8 cellular contexts compared by ENCODE assay signal in the genomic region with DNA sequence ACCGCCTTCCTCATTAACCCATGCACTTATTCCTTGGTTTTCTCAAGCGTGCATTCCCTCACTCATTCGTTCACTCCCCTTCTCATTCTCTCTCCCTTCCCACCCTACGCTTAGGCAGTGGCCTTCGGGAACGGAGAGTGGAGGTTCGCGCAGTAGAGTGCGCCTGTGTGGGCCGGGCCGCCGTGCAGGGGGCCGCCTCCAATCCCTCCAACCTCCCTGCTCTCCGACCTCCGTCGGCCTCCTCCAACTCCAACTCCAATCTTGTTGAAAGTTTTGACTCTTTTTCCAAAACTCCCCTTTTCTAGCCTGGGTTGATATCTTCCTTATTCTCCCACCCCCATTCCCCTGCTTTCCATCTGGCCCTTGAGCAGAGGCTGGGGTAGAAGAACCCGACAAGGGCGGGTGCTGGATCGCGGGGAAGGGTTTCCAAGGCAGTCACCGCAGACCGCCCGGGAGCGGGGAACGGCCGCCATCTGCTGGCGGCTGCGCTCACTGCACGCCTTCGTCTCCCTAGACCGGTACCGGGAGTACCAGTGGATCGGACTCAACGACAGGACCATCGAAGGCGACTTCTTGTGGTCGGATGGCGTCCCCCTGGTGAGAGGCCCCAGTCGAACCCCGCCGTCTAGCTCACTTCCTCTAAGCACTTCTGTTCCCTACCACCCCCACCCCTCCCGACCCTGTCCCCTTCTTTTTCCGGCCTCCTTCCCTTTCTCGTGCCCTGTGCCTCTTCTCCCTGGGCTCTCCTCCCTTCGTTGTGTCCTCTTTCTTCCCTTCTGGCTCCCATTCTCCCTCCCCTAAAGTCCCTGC. TPM values are rescaled to one million over a fixed set of nuclear protein-coding genes. Genes with fewer than 3 reads are reported as not detected.
DNase-seq lines count a peak whose midpoint lies in the region; ATAC-seq and TF ChIP-seq lines count a peak whose summit lies in the region.

No MANE protein-coding gene starts in this region.

- peaks cover 20% of the 10 kb centered on the region for H3F3A ChIP-seq in GM23248 (ENCODE audit: insufficient read depth)

- H3K4me1 ChIP-seq in GM23248 (ENCODE audit: insufficient read depth) (peaks cover 28% of the 10 kb centered on the region), mucosa of descending colon (ENCODE audit: low read depth) (peaks cover 45% of the 10 kb centered on the region)

- WGBS in GM23248 (ENCODE audit: low coverage in 1 of 2, low lambda C conversion rate in 2 of 2, missing lambda C conversion rate in 2 of 2), 2 experiments, result 2 to 5% methylated on average over 30 to 45 of the region's 45 CpGs

- H3K9ac ChIP-seq in GM23248, result no peak overlapping the region

- H3K4me2 ChIP-seq in GM23248 (ENCODE audit: unreplicated experiment), result peak overlapping the region; percentile 82

- TF ChIP-seq CTCF in AG04450 (IDR thresholded peaks at IDR 0.05; ENCODE audit: low read depth, low read length), result peak; percentile 96
- peak; percentile 94 for TF ChIP-seq CTCF in epithelial cell of esophagus (IDR thresholded peaks at IDR 0.05; ENCODE audit: insufficient read depth, low read depth, low read length, missing control alignments)
- TF ChIP-seq CTCF in mucosa of descending colon (IDR thresholded peaks at IDR 0.05), result peak; percentile 94

- H3K9me2 ChIP-seq in GM23248 (ENCODE audit: insufficient read depth), result no peaks in the 10 kb centered on the region

- H3K27me3 ChIP-seq in AG04450 (ENCODE audit: control insufficient read depth, insufficient read depth, low read length) (peaks cover 39% of the 10 kb centered on the region), GM23248 (replicated peaks; ENCODE audit: insufficient read depth) (peaks cover 12% of the 10 kb centered on the region; the same call in 1 of the 2 replicates)

- H3K9me3 ChIP-seq in AG04450 (ENCODE audit: control insufficient read depth, insufficient read depth, low read length) (no peaks in the 10 kb centered on the region; the same call in 1 of the 2 replicates), GM23248 (ENCODE audit: low read depth) (no peaks in the 10 kb centered on the region), mucosa of descending colon (no peaks in the 10 kb centered on the region)

- H4K20me1 ChIP-seq in GM23248 (ENCODE audit: insufficient read depth), result no peaks in the 10 kb centered on the region

- CTCF ChIA-PET in AG04450 (lab: Charles Lee), result interaction anchor here (0.6 to 7.5 kb wide), 21 partner anchors 9 to 272 kb away, joined by 3 to 204 read pairs (median 7); a partner anchor contains a TSS

- DNase-seq in AG04450 (ENCODE audit: low read depth, low spot score) (no peak), GM23248 (peak; percentile 76), NCI-H748 treated with DMSO at 0.1 percent for 48 hours (lab: John Stamatoyannopoulos, UW) (peak; percentile 24), epithelial cell of esophagus (ENCODE audit: low read depth) (peak; percentile 62), mucosa of descending colon (peak; percentile 76 to 83 (median 83)), OCI-M2 (lab: John Stamatoyannopoulos, UW; ENCODE audit: unreplicated experiment) (no peak)
- peak; percentile 79 for DNase-seq in activated CD8-positive, alpha-beta memory T cell treated with anti-CD3 and anti-CD28 coated beads, Interleukin-2, amount 50 U/mL, for 4 hours
- DNase-seq in stimulated activated CD8-positive, alpha-beta memory T cell treated with anti-CD3 and anti-CD28 coated beads, Interleukin-2, amount 100 ng/mL, for 1 hour (ENCODE audit: low read depth in 2 of 2), result peak; percentile 53 to 55

- intact Hi-C loops in mucosa of descending colon (cut with DNase I, micrococcal nuclease), result loop anchor here (2.0 to 5.0 kb wide), 2 partner anchors 31 to 75 kb away; no protein-coding TSS in a partner anchor

- POLR2A ChIA-PET in AG04450 (lab: Yijun Ruan, JAX), result no interaction called here

- H3K36me3 ChIP-seq in GM23248 (ENCODE audit: low read depth), result no peaks in the 10 kb centered on the region
- H3K36me3 ChIP-seq in mucosa of descending colon (ENCODE audit: low read depth), result no peaks in the 10 kb centered on the region

- peak; percentile 28 for ATAC-seq in mucosa of descending colon

- H3K79me2 ChIP-seq in GM23248 (ENCODE audit: insufficient read depth), result no peaks in the 10 kb centered on the region

- in situ Hi-C loops in GM23248 (cut with MboI), result no loop called here

- H2AFZ ChIP-seq in GM23248, result peak overlapping the region; percentile 65

- no peak overlapping the region for H3K27ac ChIP-seq in AG04450 (ENCODE audit: low read depth, low read length)
- H3K27ac ChIP-seq in GM23248, result no peak overlapping the region

- H3K4me3 ChIP-seq in AG04450 (ENCODE audit: low read depth, low read length) (peak overlapping the region; percentile 34), GM23248 (peak overlapping the region; percentile 58), epithelial cell of esophagus (ENCODE audit: low read length) (no peak overlapping the region), mucosa of descending colon (no peak overlapping the region)

RNA-seq across cellular contexts. Expression of a gene that starts 15.4 kb away (rescaled TPM):
- polyA plus RNA-seq in AG04450 (2011; rRNA removed), result 0.05 TPM in 1 of 2 replicates, not detected in the other
- polyA minus RNA-seq in AG04450 (2011; rRNA and poly(A)+ RNA removed), result not detected in 2 replicates
- not detected in 2 replicates for total RNA-seq in GM23248 (2014; rRNA removed; shearing (Covaris generic))
- polyA plus RNA-seq in GM23248 (2016; fragmentation: Nextera tagmentation; extraction: Ambion mirVana), result not detected in 2 replicates
- total RNA-seq in mucosa of descending colon, result under 1 TPM in 2 of 3 donors, not detected in 1; 0.14 to 0.79 TPM

RNA-seq across cellular contexts. Expression of a gene that starts 19.8 kb away (rescaled TPM):
- polyA plus RNA-seq in AG04450 (2011; rRNA removed) (15.7 and 19.2 TPM in 2 replicates), GM23248 (2016; fragmentation: Nextera tagmentation; extraction: Ambion mirVana) (2.2 TPM in 2 replicates)
- polyA minus RNA-seq in AG04450 (2011; rRNA and poly(A)+ RNA removed), result 18.7 and 20.4 TPM in 2 replicates
- total RNA-seq in GM23248 (2014; rRNA removed; shearing (Covaris generic)), result 15.0 and 23.0 TPM in 2 replicates
- 10 to 100 TPM in 1 of 3 donors, 1 to 10 TPM in 2; 3.0 to 11.4 (median 6.4) TPM for total RNA-seq in mucosa of descending colon

RNA-seq across cellular contexts. Expression of a gene that starts 38.2 kb away (rescaled TPM):
- not detected in 2 replicates for polyA plus RNA-seq in AG04450 (2011; rRNA removed)
- polyA minus RNA-seq in AG04450 (2011; rRNA and poly(A)+ RNA removed), result not detected in 2 replicates
- total RNA-seq in GM23248 (2014; rRNA removed; shearing (Covaris generic)), result not detected in 2 replicates
- not detected in 2 replicates for polyA plus RNA-seq in GM23248 (2016; fragmentation: Nextera tagmentation; extraction: Ambion mirVana)
- under 1 TPM in 1 of 3 donors, not detected in 2; 0.28 TPM for total RNA-seq in mucosa of descending colon

RNA-seq across cellular contexts. Expression of a gene that starts 48.0 kb away (rescaled TPM):
- polyA plus RNA-seq in AG04450 (2011; rRNA removed), result 12.8 and 15.5 TPM in 2 replicates
- 5.4 and 5.8 TPM in 2 replicates for polyA minus RNA-seq in AG04450 (2011; rRNA and poly(A)+ RNA removed)
- total RNA-seq in GM23248 (2014; rRNA removed; shearing (Covaris generic)), result 23.3 and 38.8 TPM in 2 replicates
- 64.1 and 68.6 TPM in 2 replicates for polyA plus RNA-seq in GM23248 (2016; fragmentation: Nextera tagmentation; extraction: Ambion mirVana)
- 1 to 10 TPM in 2 of 3 donors, under 1 TPM in 1; 0.38 to 2.2 (median 1.2) TPM for total RNA-seq in mucosa of descending colon

RNA-seq across cellular contexts. Expression of a gene that starts 56.1 kb away (rescaled TPM):
- polyA plus RNA-seq in AG04450 (2011; rRNA removed), result 23.1 and 27.6 TPM in 2 replicates
- polyA minus RNA-seq in AG04450 (2011; rRNA and poly(A)+ RNA removed), result 17.9 and 22.8 TPM in 2 replicates
- total RNA-seq in GM23248 (2014; rRNA removed; shearing (Covaris generic)), result 9.5 and 12.5 TPM in 2 replicates
- 43.0 and 46.6 TPM in 2 replicates for polyA plus RNA-seq in GM23248 (2016; fragmentation: Nextera tagmentation; extraction: Ambion mirVana)
- 10 to 100 TPM; 17.4 to 25.9 (median 21.5) TPM for total RNA-seq in mucosa of descending colon

Comparison
In these comparisons a context has a peak if more than half of its experiments do, and no peak if none do; other contexts are left out.
1. DNase-seq: peak in GM23248 (single experiment), NCI-H748 treated with DMSO at 0.1 percent for 48 hours (single experiment), activated CD8-positive, alpha-beta memory T cell treated with anti-CD3 and anti-CD28 coated beads, Interleukin-2, amount 50 U/mL, for 4 hours (single experiment), epithelial cell of esophagus (single experiment), mucosa of descending colon (3 of 3) and stimulated activated CD8-positive, alpha-beta memory T cell treated with anti-CD3 and anti-CD28 coated beads, Interleukin-2, amount 100 ng/mL, for 1 hour (2 of 2); none in AG04450 (single experiment) and OCI-M2 (single experiment).
2. H3K4me3 ChIP-seq: peak in AG04450 (single experiment) and GM23248 (single experiment); none in epithelial cell of esophagus (single experiment) and mucosa of descending colon (single experiment).
3. Peak in every context shown above with its lines, with median percentiles within 50 percentile points of each other: CTCF ChIP-seq.